Comparison of ENCODE assay signal across 1 cellular context in genomic region chr9:135156525-135157510, GRCh38.
TF ChIP-seq lines count a peak whose summit lies in the region.

No MANE protein-coding gene starts in this region.

TF ChIP-seq in HEK293, 187 proteins besides CTCF, POLR2A, EP300 and RAD21 (continued from another document):
- TF ChIP-seq REST (tag by site-specific recombination; IDR thresholded peaks at IDR 0.05): peak; percentile 98
